Comparison of ENCODE assay signal across 11 cellular contexts in genomic region chr2:8582850-8583399, GRCh38.
DNase-seq lines count a peak whose midpoint lies in the region; ATAC-seq and TF ChIP-seq lines count a peak whose summit lies in the region.
"Had no signal": no experiment of that assay in that cellular context is flagged by ENCODE, and none has a peak within 500 bp of the region (broad histone marks: within the 10 kb centered on the region; RNA-seq: fewer than 3 reads in every experiment).

No MANE protein-coding gene starts in this region.

- no peak overlapping the region for H2BK5ac ChIP-seq in mesenchymal stem cell (ENCODE audit: low read depth, low read length, poor library complexity, severe bottlenecking)

- H2BK15ac ChIP-seq in mesenchymal stem cell (ENCODE audit: low read depth, poor library complexity, severe bottlenecking): no peak overlapping the region

- no peak overlapping the region for H3K14ac ChIP-seq in mesenchymal stem cell (ENCODE audit: low read length in 2 of 2)

- no peak for TF ChIP-seq POLR2A in thyroid gland (IDR thresholded peaks at IDR 0.05)

- no peaks in the 10 kb centered on the region for H3K36me3 ChIP-seq in mucosa of stomach (ENCODE audit: control insufficient read depth, insufficient read depth, low read length)
- H3K36me3 ChIP-seq in thyroid gland: no peaks in the 10 kb centered on the region
- H3K36me3 ChIP-seq in mesenchymal stem cell (ENCODE audit: control insufficient read depth in 1 of 2, insufficient read depth in 2 of 2, low read depth in 1 of 2, low read length in 2 of 2): no peaks in the 10 kb centered on the region
- H3K36me3 ChIP-seq: ascending aorta had no signal

- H4K8ac ChIP-seq in mesenchymal stem cell (ENCODE audit: low read length): no peak overlapping the region

- peak overlapping the region in 1 of 2 experiments; percentile 72 for H2BK12ac ChIP-seq in mesenchymal stem cell (ENCODE audit: low read length in 2 of 2)

- H3K23ac ChIP-seq in mesenchymal stem cell (ENCODE audit: low read length in 2 of 2): no peak overlapping the region

- no peaks in the 10 kb centered on the region for H3K79me1 ChIP-seq in mesenchymal stem cell (replicated peaks; ENCODE audit: low read length, poor library complexity, severe bottlenecking)

- WGBS in thyroid gland, 2 donors: 88 to 94% methylated on average over 12 to 13 of the region's 13 CpGs
- 89% methylated on average over 13 of the region's 13 CpGs for WGBS in mesenchymal stem cell

- H2AK5ac ChIP-seq in mesenchymal stem cell (ENCODE audit: low read length, severe bottlenecking): no peak overlapping the region

- H3K9ac ChIP-seq in mucosa of stomach (ENCODE audit: low read length) (peak overlapping the region; percentile 26), mesenchymal stem cell (ENCODE audit: low read length) (no peak overlapping the region)

- H3K27ac ChIP-seq in caudate nucleus (ENCODE audit: low read depth, low read length): peak overlapping the region; percentile 36
- H3K27ac ChIP-seq in thyroid gland: peak overlapping the region; percentile 61 to 82 (median 76)
- H3K27ac ChIP-seq in mesenchymal stem cell (ENCODE audit: low read length, poor library complexity, severe bottlenecking): no peak overlapping the region
- H3K27ac ChIP-seq: ascending aorta had no signal

- H4K91ac ChIP-seq in mesenchymal stem cell (ENCODE audit: low read length): no peak overlapping the region

- DNase-seq in activated CD4-positive, alpha-beta T cell treated with anti-CD3 and anti-CD28 coated beads for 36 hours: no peak
- no peak for DNase-seq in activated CD4-positive, alpha-beta T cell treated with anti-CD3 and anti-CD28 coated beads for 4 hours
- DNase-seq in caudate nucleus (lab: John Stamatoyannopoulos, UW) (no peak), thyroid gland (no peak), mesenchymal stem cell (no peak), cortex of kidney (lab: John Stamatoyannopoulos, UW) (no peak), hepatic stellate cell (ENCODE audit: low spot score) (no peak)
- DNase-seq: 8988T had no signal

- POLR2A ChIA-PET in activated CD4-positive, alpha-beta T cell treated with anti-CD3 and anti-CD28 coated beads for 36 hours (lab: Charles Lee): interaction anchor here (1.0 kb wide), 2 partner anchors 99 to 101 kb away, joined by 3 to 6 read pairs; partner anchors contain the start of gene ID2

- CTCF ChIA-PET in activated CD4-positive, alpha-beta T cell treated with anti-CD3 and anti-CD28 coated beads for 36 hours (lab: Charles Lee): interaction anchor here (0.7 kb wide), 1 partner anchor 290 kb away, joined by 3 read pairs; no protein-coding TSS in a partner anchor

- H3K18ac ChIP-seq in mesenchymal stem cell (ENCODE audit: low read depth in 1 of 2, low read length in 2 of 2): peak overlapping the region in 1 of 2 experiments; percentile 16

- H3K4ac ChIP-seq in mesenchymal stem cell (ENCODE audit: low read depth in 1 of 2, low read length in 2 of 2): peak overlapping the region in 1 of 2 experiments; percentile 7

- H3K27me3 Mint-ChIP-seq in activated CD4-positive, alpha-beta T cell treated with anti-CD3 and anti-CD28 coated beads for 36 hours: peaks cover 5% of the 10 kb centered on the region

- no peak overlapping the region for H3K27ac Mint-ChIP-seq in activated CD4-positive, alpha-beta T cell treated with anti-CD3 and anti-CD28 coated beads for 36 hours

- H3K27me3 ChIP-seq in mucosa of stomach (ENCODE audit: control insufficient read depth, insufficient read depth, low read length) (peaks cover 7% of the 10 kb centered on the region), thyroid gland (no peaks in the 10 kb centered on the region), mesenchymal stem cell (ENCODE audit: control insufficient read depth in 1 of 2, insufficient read depth in 1 of 2, low read length in 2 of 2) (peaks cover 6 to 16% of the 10 kb centered on the region in 2 experiments)
- H3K27me3 ChIP-seq: ascending aorta had no signal

- peaks cover 29% of the 10 kb centered on the region for H3K4me1 ChIP-seq in mucosa of stomach (ENCODE audit: control insufficient read depth, insufficient read depth, low read length)
- peaks cover 15 to 21% of the 10 kb centered on the region in 2 donors for H3K4me1 ChIP-seq in thyroid gland
- peaks cover 13% of the 10 kb centered on the region for H3K4me1 ChIP-seq in mesenchymal stem cell (ENCODE audit: control insufficient read depth, insufficient read depth, low read depth, low read length)
- H3K4me1 ChIP-seq: ascending aorta had no signal

- no peak for TF ChIP-seq CTCF in thyroid gland (IDR thresholded peaks at IDR 0.05)

- no peak overlapping the region for H2BK120ac ChIP-seq in mesenchymal stem cell (ENCODE audit: low read depth, low read length)

- H3K4me3 Mint-ChIP-seq in activated CD4-positive, alpha-beta T cell treated with anti-CD3 and anti-CD28 coated beads for 36 hours: peak overlapping the region; percentile 24
- H3K4me3 Mint-ChIP-seq: activated CD4-positive, alpha-beta T cell treated with anti-CD3 and anti-CD28 coated beads, Interleukin-2, amount 10 ng/mL, durations not matched to agents 24 days and 14 days had no signal

- ATAC-seq in activated CD4-positive, alpha-beta T cell treated with anti-CD3 and anti-CD28 coated beads for 36 hours: no peak

- no peaks in the 10 kb centered on the region for H3K9me3 Mint-ChIP-seq in activated CD4-positive, alpha-beta T cell treated with anti-CD3 and anti-CD28 coated beads for 36 hours (ENCODE audit: low read depth)
- H3K9me3 Mint-ChIP-seq: activated CD4-positive, alpha-beta T cell treated with anti-CD3 and anti-CD28 coated beads, Interleukin-2, amount 10 ng/mL, durations not matched to agents 24 days and 14 days had no signal

- no peaks in the 10 kb centered on the region for H3K36me3 Mint-ChIP-seq in activated CD4-positive, alpha-beta T cell treated with anti-CD3 and anti-CD28 coated beads for 36 hours (ENCODE audit: low read depth)

- H2AFZ ChIP-seq in mesenchymal stem cell (ENCODE audit: low read depth, low read length): no peak overlapping the region

- H3K4me3 ChIP-seq in mucosa of stomach (ENCODE audit: low read length) (no peak overlapping the region), thyroid gland (replicated peaks in 1 of 3) (no peak overlapping the region), mesenchymal stem cell (ENCODE audit: insufficient read depth in 1 of 2, low read depth in 1 of 2, low read length in 2 of 2) (no peak overlapping the region)
- H3K4me3 ChIP-seq: ascending aorta had no signal

- no peaks in the 10 kb centered on the region for H3K9me3 ChIP-seq in mucosa of stomach (ENCODE audit: control insufficient read depth, low read length)
- no peaks in the 10 kb centered on the region for H3K9me3 ChIP-seq in thyroid gland
- H3K9me3 ChIP-seq in mesenchymal stem cell (ENCODE audit: control insufficient read depth, low read length): no peaks in the 10 kb centered on the region
- H3K9me3 ChIP-seq: ascending aorta had no signal

- peaks cover 49% of the 10 kb centered on the region for H3K4me1 Mint-ChIP-seq in activated CD4-positive, alpha-beta T cell treated with anti-CD3 and anti-CD28 coated beads for 36 hours

- intact Hi-C loops in activated CD4-positive, alpha-beta T cell treated with anti-CD3 and anti-CD28 coated beads for 36 hours (cut with DNase I, micrococcal nuclease): loop anchor here in 1 of 2 experiments (1.0 to 5.0 kb wide), 2 partner anchors 95 to 531 kb away; no protein-coding TSS in a partner anchor
- intact Hi-C loops in thyroid gland (cut with DNase I): no loop called here

- no peak overlapping the region for H3K4me2 ChIP-seq in mesenchymal stem cell (ENCODE audit: low read length, poor library complexity, severe bottlenecking)
